ENCODE assay signal across 10 cellular contexts in genomic region chr12:16165506-16165905, GRCh38.
DNase-seq lines count a peak whose midpoint lies in the region; ATAC-seq and TF ChIP-seq lines count a peak whose summit lies in the region.
"Had no signal": no experiment of that assay in that cellular context is flagged by ENCODE, and none has a peak within 500 bp of the region (broad histone marks: within the 10 kb centered on the region; RNA-seq: fewer than 3 reads in every experiment).

No MANE protein-coding gene starts in this region.

- H3K36me3 Mint-ChIP-seq in osteocyte (ENCODE audit: unreplicated experiment) = no peaks in the 10 kb centered on the region
- no peaks in the 10 kb centered on the region for H3K36me3 Mint-ChIP-seq in activated T-cell treated with anti-CD3 and anti-CD28 coated beads, Interleukin-2, amount 50 U/mL, for 72 hours (ENCODE audit: insufficient read depth in 2 of 2)

- no peak for ATAC-seq in activated T-cell treated with anti-CD3 and anti-CD28 coated beads, Interleukin-2, amount 50 U/mL, for 72 hours (replicated peaks in 1 of 2)

- peaks cover 15% of the 10 kb centered on the region for H3K27me3 Mint-ChIP-seq in osteocyte (ENCODE audit: unreplicated experiment)
- no peaks in the 10 kb centered on the region for H3K27me3 Mint-ChIP-seq in activated T-cell treated with anti-CD3 and anti-CD28 coated beads, Interleukin-2, amount 50 U/mL, for 72 hours (ENCODE audit: low read depth)

- H3K4me3 Mint-ChIP-seq in osteocyte (ENCODE audit: unreplicated experiment) = no peak overlapping the region
- H3K4me3 Mint-ChIP-seq in activated T-cell treated with anti-CD3 and anti-CD28 coated beads, Interleukin-2, amount 50 U/mL, for 72 hours = no peak overlapping the region

- no peak for TF ChIP-seq POLR2A in Peyer's patch (IDR thresholded peaks at IDR 0.05)

- no peaks in the 10 kb centered on the region for H3K4me1 Mint-ChIP-seq in osteocyte (ENCODE audit: unreplicated experiment)
- no peaks in the 10 kb centered on the region for H3K4me1 Mint-ChIP-seq in activated T-cell treated with anti-CD3 and anti-CD28 coated beads, Interleukin-2, amount 50 U/mL, for 72 hours (ENCODE audit: low read depth)

- H3K9me3 Mint-ChIP-seq in osteocyte (ENCODE audit: unreplicated experiment) = no peaks in the 10 kb centered on the region
- H3K9me3 Mint-ChIP-seq in activated T-cell treated with anti-CD3 and anti-CD28 coated beads, Interleukin-2, amount 50 U/mL, for 72 hours = peaks cover 1 to 2% of the 10 kb centered on the region in 2 donors

- H3K36me3 ChIP-seq in Peyer's patch = no peaks in the 10 kb centered on the region
- H3K36me3 ChIP-seq: neutrophil, SJSA1 had no signal

- H3K27ac Mint-ChIP-seq in osteocyte (ENCODE audit: unreplicated experiment) = no peak overlapping the region
- H3K27ac Mint-ChIP-seq in activated T-cell treated with anti-CD3 and anti-CD28 coated beads, Interleukin-2, amount 50 U/mL, for 72 hours = no peak overlapping the region

- DNase-seq in ELF-1 (ENCODE audit: low read depth, low spot score) (peak; percentile 13), LHCN-M2 (ENCODE audit: low read depth) (peak; percentile 55), Peyer's patch (peak in 1 of 3 donors; percentile 69), fibroblast of mammary gland (ENCODE audit: low read depth) (peak; percentile 78), osteocyte (ENCODE audit: extremely low spot score, unreplicated experiment) (no peak), activated gamma-delta T cell (lab: John Stamatoyannopoulos, UW) (no peak)
- DNase-seq in activated T-cell treated with anti-CD3 and anti-CD28 coated beads, Interleukin-2, amount 50 U/mL, for 72 hours = no peak
- no peak for DNase-seq in activated CD4-positive, alpha-beta T cell treated with anti-CD3 and anti-CD28 coated beads for 48 hours

- H3K9me3 ChIP-seq in Peyer's patch = no peaks in the 10 kb centered on the region
- H3K9me3 ChIP-seq: neutrophil, SJSA1 had no signal

- H3K27me3 ChIP-seq in Peyer's patch = no peaks in the 10 kb centered on the region
- H3K27me3 ChIP-seq: neutrophil, SJSA1 had no signal

- H3K4me1 ChIP-seq in Peyer's patch = no peaks in the 10 kb centered on the region
- H3K4me1 ChIP-seq: SJSA1 had no signal

- TF ChIP-seq CTCF in Peyer's patch (IDR thresholded peaks at IDR 0.05) (peak in 4 of 6 experiments; percentile 10 to 83 (median 66)), fibroblast of mammary gland (conservative IDR thresholded peaks at IDR 0.05; ENCODE audit: control insufficient read depth, insufficient read depth, low read depth, low read length) (peak; percentile 68), osteocyte (IDR thresholded peaks at IDR 0.05) (peak; percentile 70)

- H3K27ac ChIP-seq in Peyer's patch = no peak overlapping the region
- H3K27ac ChIP-seq: neutrophil, SJSA1 had no signal

- H3K4me3 ChIP-seq in Peyer's patch = no peak overlapping the region
- no peak overlapping the region for H3K4me3 ChIP-seq in fibroblast of mammary gland (ENCODE audit: control insufficient read depth, low read depth, low read length)
- H3K4me3 ChIP-seq: SJSA1 had no signal

Comparison
In these comparisons a context has a peak if more than half of its experiments do, and no peak if none do; other contexts are left out.
1. DNase-seq: peak in ELF-1 (single experiment), LHCN-M2 (single experiment) and fibroblast of mammary gland (single experiment); none in osteocyte (single experiment), activated T-cell treated with anti-CD3 and anti-CD28 coated beads, Interleukin-2, amount 50 U/mL, for 72 hours (0 of 2), activated gamma-delta T cell (single experiment) and activated CD4-positive, alpha-beta T cell treated with anti-CD3 and anti-CD28 coated beads for 48 hours (single experiment).
2. Peak in every context shown above with its lines, with median percentiles within 50 percentile points of each other: CTCF ChIP-seq.